Comparison of ENCODE assay signal across 8 cellular contexts in the genomic region with DNA sequence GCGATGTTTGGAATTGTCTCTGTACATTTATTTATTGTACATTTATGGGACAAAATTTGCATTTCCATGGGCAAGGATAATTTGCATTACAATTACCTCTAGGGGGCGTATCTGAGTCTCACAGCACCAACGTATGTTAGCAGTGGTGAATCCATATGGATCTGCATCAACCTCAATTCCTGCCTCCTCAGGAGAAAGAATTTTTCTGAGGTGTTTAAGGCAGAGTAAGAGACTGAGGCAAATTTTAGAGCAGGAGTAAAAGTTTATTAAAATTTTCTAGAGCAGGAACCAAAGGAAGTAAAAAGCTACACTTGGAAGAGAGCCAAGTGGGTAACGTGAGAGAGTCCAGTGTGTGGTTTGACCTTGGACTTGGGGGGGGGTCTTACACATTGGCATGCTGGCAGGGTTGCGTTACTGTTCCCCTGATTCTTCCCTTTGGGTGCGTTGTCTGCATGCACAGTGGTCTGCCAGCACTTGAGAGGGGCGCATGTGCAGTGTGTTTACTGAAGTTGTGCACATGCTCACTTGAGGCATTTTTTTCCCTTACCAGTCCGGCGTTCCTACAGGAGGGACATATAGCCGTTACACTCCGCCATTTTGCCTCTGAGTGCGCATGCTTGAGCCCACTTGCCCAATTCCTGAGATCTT. TPM values are rescaled to one million over a fixed set of nuclear protein-coding genes. Genes with fewer than 3 reads are reported as not detected.
DNase-seq lines count a peak whose midpoint lies in the region; ATAC-seq and TF ChIP-seq lines count a peak whose summit lies in the region.

No MANE protein-coding gene starts in this region.

- H3K27me3 ChIP-seq in DOHH2 (ENCODE audit: control insufficient read depth, low read length) (no peaks in the 10 kb centered on the region), right atrium auricular region (no peaks in the 10 kb centered on the region), tibial artery (no peaks in the 10 kb centered on the region)

- no peaks in the 10 kb centered on the region for H3F3A ChIP-seq in DOHH2 (ENCODE audit: control insufficient read depth, insufficient read depth)

- ATAC-seq in HG02610 (IDR thresholded peaks at IDR 0.05; ENCODE audit: unreplicated experiment) = no peak
- ATAC-seq in HG03025 (IDR thresholded peaks at IDR 0.05; ENCODE audit: low FRiP score, unreplicated experiment) = no peak

- no peaks in the 10 kb centered on the region for H3K79me2 ChIP-seq in DOHH2 (ENCODE audit: control insufficient read depth, low read length)

- no peaks in the 10 kb centered on the region for H3K9me3 ChIP-seq in DOHH2 (ENCODE audit: control insufficient read depth, insufficient read depth, low read length)
- H3K9me3 ChIP-seq in right atrium auricular region = no peaks in the 10 kb centered on the region
- no peaks in the 10 kb centered on the region for H3K9me3 ChIP-seq in tibial artery

- H3K36me3 ChIP-seq in DOHH2 (ENCODE audit: control insufficient read depth, low read length) (no peaks in the 10 kb centered on the region), right atrium auricular region (no peaks in the 10 kb centered on the region), tibial artery (no peaks in the 10 kb centered on the region)

- DNase-seq in LoVo (ENCODE audit: low spot score) (peak; percentile 37), SW480 (ENCODE audit: low spot score) (peak; percentile 43), right atrium auricular region (ENCODE audit: low spot score) (no peak), tibial artery (no peak)
- no peak for DNase-seq in T-helper 2 cell treated with Interferon-gamma antibody and Interleukin-4, amounts not matched to agents 5 μg/mL and 100 μg/mL, for 36 hours (ENCODE audit: low spot score)

- H3K27ac Mint-ChIP-seq in T-helper 2 cell treated with Interferon-gamma antibody and Interleukin-4, amounts not matched to agents 5 μg/mL and 100 μg/mL, for 36 hours = no peak overlapping the region

- H3K4me2 ChIP-seq in DOHH2 (ENCODE audit: low read length) = no peak overlapping the region

- no peaks in the 10 kb centered on the region for H3K27me3 Mint-ChIP-seq in T-helper 2 cell treated with Interferon-gamma antibody and Interleukin-4, amounts not matched to agents 5 μg/mL and 100 μg/mL, for 36 hours (ENCODE audit: low read depth)

- H3K27ac ChIP-seq in DOHH2 (ENCODE audit: low read depth, low read length) (no peak overlapping the region), right atrium auricular region (no peak overlapping the region), tibial artery (no peak overlapping the region)

- no peaks in the 10 kb centered on the region for H3K4me1 ChIP-seq in DOHH2 (ENCODE audit: control insufficient read depth, low read length)
- H3K4me1 ChIP-seq in right atrium auricular region = no peaks in the 10 kb centered on the region
- H3K4me1 ChIP-seq in tibial artery = peaks cover 0 to 4% (median 0%) of the 10 kb centered on the region in 4 donors

- TF ChIP-seq CTCF in DOHH2 (IDR thresholded peaks at IDR 0.05; ENCODE audit: low read depth, low read length, poor library complexity, severe bottlenecking) = peak; percentile 70
- TF ChIP-seq CTCF in right atrium auricular region (IDR thresholded peaks at IDR 0.05) = peak; percentile 67 to 80
- peak; percentile 67 to 72 for TF ChIP-seq CTCF in tibial artery (IDR thresholded peaks at IDR 0.05)

- H3K4me1 Mint-ChIP-seq in T-helper 2 cell treated with Interferon-gamma antibody and Interleukin-4, amounts not matched to agents 5 μg/mL and 100 μg/mL, for 36 hours (ENCODE audit: low read depth) = no peaks in the 10 kb centered on the region

- no peaks in the 10 kb centered on the region for H3K9me2 ChIP-seq in DOHH2 (replicated peaks; ENCODE audit: control insufficient read depth, low read length)

- H4K20me1 ChIP-seq in DOHH2 (ENCODE audit: control insufficient read depth, insufficient read depth, low read depth, low read length) = no peaks in the 10 kb centered on the region

- no peaks in the 10 kb centered on the region for H3K36me3 Mint-ChIP-seq in T-helper 2 cell treated with Interferon-gamma antibody and Interleukin-4, amounts not matched to agents 5 μg/mL and 100 μg/mL, for 36 hours (ENCODE audit: low read depth)

- H3K9me3 Mint-ChIP-seq in T-helper 2 cell treated with Interferon-gamma antibody and Interleukin-4, amounts not matched to agents 5 μg/mL and 100 μg/mL, for 36 hours = no peaks in the 10 kb centered on the region

- intact Hi-C loops in tibial artery (cut with DNase I; ENCODE audit: low total_unique reads) = loop anchor here (5.0 kb wide), 2 partner anchors 45 to 85 kb away; a partner anchor contains a TSS

- no peak overlapping the region for H3K4me3 ChIP-seq in DOHH2 (ENCODE audit: low read length)
- H3K4me3 ChIP-seq in right atrium auricular region = no peak overlapping the region
- H3K4me3 ChIP-seq in tibial artery = no peak overlapping the region

- H3K4me3 Mint-ChIP-seq in T-helper 2 cell treated with Interferon-gamma antibody and Interleukin-4, amounts not matched to agents 5 μg/mL and 100 μg/mL, for 36 hours = no peak overlapping the region

RNA-seq across cellular contexts. Expression of a gene that starts 21.0 kb away (rescaled TPM):
- total RNA-seq in right atrium auricular region = 10 to 100 TPM; 26.8 to 27.8 TPM

RNA-seq across cellular contexts. Expression of a gene that starts 45.3 kb away (rescaled TPM):
- 1,000 to 10,000 TPM; 1,444 to 3,478 TPM for total RNA-seq in right atrium auricular region

Comparison
In these comparisons a context has a peak if more than half of its experiments do, and no peak if none do; other contexts are left out.
1. DNase-seq: peak in LoVo (single experiment) and SW480 (single experiment); none in right atrium auricular region (single experiment), tibial artery (0 of 2) and T-helper 2 cell treated with Interferon-gamma antibody and Interleukin-4, amounts not matched to agents 5 μg/mL and 100 μg/mL, for 36 hours (single experiment).
2. Peak in every context shown above with its lines, with median percentiles within 50 percentile points of each other: CTCF ChIP-seq.